28 cellular contexts compared by ENCODE assay signal in genomic region chr19:32576790-32577189, GRCh38.
"Had no signal": no experiment of that assay in that cellular context is flagged by ENCODE, and none has a peak within 500 bp of the region (broad histone marks: within the 10 kb centered on the region; RNA-seq: fewer than 3 reads in every experiment).

No MANE protein-coding gene starts in this region.

- H3K27ac ChIP-seq: colonic mucosa, coronary artery, dorsolateral prefrontal cortex, epithelial cell of prostate, esophagus muscularis mucosa, esophagus squamous epithelium, foreskin keratinocyte, gastrocnemius medialis, gastroesophageal sphincter, heart left ventricle, heart right ventricle had no signal

- H3K9me3 ChIP-seq: colonic mucosa, esophagus muscularis mucosa, esophagus squamous epithelium, gastrocnemius medialis, gastroesophageal sphincter, heart left ventricle, heart right ventricle had no signal

- FAIRE-seq: colon, endometrium, endothelial cell of umbilical vein, frontal cortex had no signal

- H3K4me1 ChIP-seq: colonic mucosa, foreskin keratinocyte had no signal

- ATAC-seq: effector memory CD8-positive, alpha-beta T cell; esophagus mucosa; foreskin keratinocyte; gastrocnemius medialis; gastroesophageal sphincter; heart left ventricle; heart right ventricle had no signal

- H3K4me3 ChIP-seq: colonic mucosa, coronary artery, dorsolateral prefrontal cortex, esophagus muscularis mucosa, esophagus squamous epithelium, gastrocnemius medialis, gastroesophageal sphincter, heart left ventricle, heart right ventricle had no signal

- DNase-seq: colonic mucosa; cortex of kidney; dermis blood vessel endothelial cell; dorsolateral prefrontal cortex; effector CD4-positive, alpha-beta T cell; effector CD8-positive, alpha-beta T cell; effector memory CD4-positive, alpha-beta T cell; effector memory CD8-positive, alpha-beta T cell; endodermal cell; erythroblast; esophagus squamous epithelium; foreskin fibroblast; foreskin keratinocyte; foreskin melanocyte; gastrocnemius medialis; glutamatergic neuron; head of caudate nucleus; heart left ventricle; heart right ventricle had no signal

- H3K36me3 ChIP-seq: colonic mucosa, esophagus muscularis mucosa, esophagus squamous epithelium, gastrocnemius medialis, gastroesophageal sphincter, heart left ventricle, heart right ventricle had no signal

- H3K27me3 ChIP-seq: colonic mucosa, dorsolateral prefrontal cortex, esophagus squamous epithelium, foreskin keratinocyte, gastrocnemius medialis, heart left ventricle had no signal
